ENCODE assay signal across 8 cellular contexts in genomic region chr7:141975806-141976523, GRCh38. TPM values are rescaled to one million over a fixed set of nuclear protein-coding genes. Genes with fewer than 3 reads are reported as not detected.
DNase-seq lines count a peak whose midpoint lies in the region; ATAC-seq and TF ChIP-seq lines count a peak whose summit lies in the region.

No MANE protein-coding gene starts in this region.

- H3K9me3 Mint-ChIP-seq in activated T-helper 2 cell treated with anti-CD3 and anti-CD28 coated beads, Interferon-gamma antibody, Interleukin-2, Interleukin-4, amounts not matched to agents 10 μg/mL and 5 μg/mL and 100 μg/mL, durations not matched to agents 14 hours and 24 hours and 36 hours, result no peaks in the 10 kb centered on the region

- DNase-seq in DMS 273 treated with DMSO at 0.1 percent for 48 hours (lab: John Stamatoyannopoulos, UW) (peak; percentile 22), RPMI7951 (ENCODE audit: low read depth) (peak; percentile 60), foreskin melanocyte (peak; percentile 29), neuronal stem cell (ENCODE audit: low spot score) (peak; percentile 81), suprapubic skin (ENCODE audit: low spot score in 2 of 2) (peak in 1 of 2 donors; percentile 57)
- peak; percentile 45 for DNase-seq in activated T-helper 2 cell treated with anti-CD3 and anti-CD28 coated beads, Interferon-gamma antibody, Interleukin-2, Interleukin-4, amounts not matched to agents 10 μg/mL and 5 μg/mL and 100 μg/mL, durations not matched to agents 14 hours and 24 hours and 36 hours (ENCODE audit: low spot score)

- H3K27ac ChIP-seq in neuronal stem cell (replicated peaks; ENCODE audit: low read length), result no peak overlapping the region
- no peak overlapping the region for H3K27ac ChIP-seq in suprapubic skin

- H2BK12ac ChIP-seq in neuronal stem cell (ENCODE audit: low read length), result no peak overlapping the region

- H2BK120ac ChIP-seq in neuronal stem cell (ENCODE audit: low read depth, low read length), result no peak overlapping the region

- WGBS in neuronal stem cell (ENCODE audit: extremely low coverage in 2 of 2, insufficient read length in 2 of 2, insufficient replicate concordance in 1 of 2), 2 donors, result no CpG with 5 or more reads among the region's 21 CpGs
- WGBS in suprapubic skin, result 26% methylated on average over 14 of the region's 21 CpGs

- no peaks in the 10 kb centered on the region for H3K36me3 Mint-ChIP-seq in activated T-helper 2 cell treated with anti-CD3 and anti-CD28 coated beads, Interferon-gamma antibody, Interleukin-2, Interleukin-4, amounts not matched to agents 10 μg/mL and 5 μg/mL and 100 μg/mL, durations not matched to agents 14 hours and 24 hours and 36 hours (ENCODE audit: low read depth)

- no peaks in the 10 kb centered on the region for H3K27me3 Mint-ChIP-seq in activated T-helper 2 cell treated with anti-CD3 and anti-CD28 coated beads, Interferon-gamma antibody, Interleukin-2, Interleukin-4, amounts not matched to agents 10 μg/mL and 5 μg/mL and 100 μg/mL, durations not matched to agents 14 hours and 24 hours and 36 hours (ENCODE audit: low read depth)

- H3K4me1 ChIP-seq in neuronal stem cell (ENCODE audit: control insufficient read depth in 2 of 2, insufficient read depth in 1 of 2, low read depth in 1 of 2, low read length in 2 of 2) (no peaks in the 10 kb centered on the region), suprapubic skin (no peaks in the 10 kb centered on the region)

- no peak overlapping the region for H3K18ac ChIP-seq in neuronal stem cell (ENCODE audit: low read length)

- no peak overlapping the region for H2AK5ac ChIP-seq in neuronal stem cell (ENCODE audit: low read depth, low read length)

- TF ChIP-seq CTCF in suprapubic skin (IDR thresholded peaks at IDR 0.05), result peak in 1 of 2 donors; percentile 52

- no peak for TF ChIP-seq POLR2A in suprapubic skin (IDR thresholded peaks at IDR 0.05)

- no peak overlapping the region for H3K23ac ChIP-seq in neuronal stem cell (ENCODE audit: low read depth, low read length, poor library complexity)

- ATAC-seq in GM21529 (IDR thresholded peaks at IDR 0.05; ENCODE audit: unreplicated experiment), result peak; percentile 87

- H3K4me2 ChIP-seq in neuronal stem cell (ENCODE audit: insufficient read depth, low read length, poor library complexity, severe bottlenecking), result peak overlapping the region; percentile 44

- no peak overlapping the region for H3K4ac ChIP-seq in neuronal stem cell (ENCODE audit: low read length)

- H2BK15ac ChIP-seq in neuronal stem cell (ENCODE audit: low read length), result no peak overlapping the region

- peak overlapping the region; percentile 66 for H3K4me3 Mint-ChIP-seq in activated T-helper 2 cell treated with anti-CD3 and anti-CD28 coated beads, Interferon-gamma antibody, Interleukin-2, Interleukin-4, amounts not matched to agents 10 μg/mL and 5 μg/mL and 100 μg/mL, durations not matched to agents 14 hours and 24 hours and 36 hours (ENCODE audit: low read depth)

- no peak overlapping the region for H3K14ac ChIP-seq in neuronal stem cell (ENCODE audit: low read length)

- intact Hi-C loops in activated T-helper 2 cell treated with anti-CD3 and anti-CD28 coated beads, Interferon-gamma antibody, Interleukin-2, Interleukin-4, amounts not matched to agents 10 μg/mL and 5 μg/mL and 100 μg/mL, durations not matched to agents 14 hours and 24 hours and 36 hours (cut with micrococcal nuclease), result loop anchor here (2.0 kb wide), 2 partner anchors 213 to 325 kb away; no protein-coding TSS in a partner anchor

- no peaks in the 10 kb centered on the region for H3K79me1 ChIP-seq in neuronal stem cell (ENCODE audit: low read depth, low read length)

- no peaks in the 10 kb centered on the region for H3K9me3 ChIP-seq in neuronal stem cell (replicated peaks in 1 of 2; ENCODE audit: control insufficient read depth in 2 of 2, insufficient read depth in 1 of 2, low read depth in 1 of 2, low read length in 2 of 2)
- H3K9me3 ChIP-seq in suprapubic skin, result no peaks in the 10 kb centered on the region

- no peak overlapping the region for H3K9ac ChIP-seq in neuronal stem cell (ENCODE audit: low read depth, low read length, poor library complexity)

- H2AFZ ChIP-seq in neuronal stem cell (ENCODE audit: low read length), result peak overlapping the region; percentile 78

- H3K4me1 Mint-ChIP-seq in activated T-helper 2 cell treated with anti-CD3 and anti-CD28 coated beads, Interferon-gamma antibody, Interleukin-2, Interleukin-4, amounts not matched to agents 10 μg/mL and 5 μg/mL and 100 μg/mL, durations not matched to agents 14 hours and 24 hours and 36 hours (ENCODE audit: low read depth), result peaks cover 7% of the 10 kb centered on the region

- TF ChIP-seq RAD21 in Ishikawa (IDR thresholded peaks at IDR 0.05; ENCODE audit: low read depth), result peak; percentile 90

- no peak overlapping the region for H4K91ac ChIP-seq in neuronal stem cell (ENCODE audit: low read depth, low read length, poor library complexity)

- H3K27ac Mint-ChIP-seq in activated T-helper 2 cell treated with anti-CD3 and anti-CD28 coated beads, Interferon-gamma antibody, Interleukin-2, Interleukin-4, amounts not matched to agents 10 μg/mL and 5 μg/mL and 100 μg/mL, durations not matched to agents 14 hours and 24 hours and 36 hours, result no peak overlapping the region

- H3K36me3 ChIP-seq in neuronal stem cell (replicated peaks in 1 of 2; ENCODE audit: control insufficient read depth in 2 of 2, insufficient read depth in 2 of 2, low read length in 2 of 2), result no peaks in the 10 kb centered on the region
- H3K36me3 ChIP-seq in suprapubic skin, result no peaks in the 10 kb centered on the region

- H3K4me3 ChIP-seq in neuronal stem cell (ENCODE audit: low read length in 2 of 2), result no peak overlapping the region
- H3K4me3 ChIP-seq in suprapubic skin, result peak overlapping the region; percentile 27

- H3K27me3 ChIP-seq in neuronal stem cell (ENCODE audit: control insufficient read depth in 3 of 3, insufficient read depth in 3 of 3, low read depth in 1 of 3, low read length in 3 of 3) (peaks cover 0 to 1% (median 0%) of the 10 kb centered on the region in 3 experiments), suprapubic skin (no peaks in the 10 kb centered on the region)

- H4K8ac ChIP-seq in neuronal stem cell (ENCODE audit: low read depth, low read length), result no peak overlapping the region

- no peak overlapping the region for H2BK5ac ChIP-seq in neuronal stem cell (ENCODE audit: low read length)

- TF ChIP-seq EP300 in Ishikawa (IDR thresholded peaks at IDR 0.05; ENCODE audit: borderline replicate concordance), result no peak
- no peak for TF ChIP-seq EP300 in suprapubic skin (IDR thresholded peaks at IDR 0.05)

TF ChIP-seq in Ishikawa, 13 proteins besides CTCF, POLR2A, EP300 and RAD21:
- TF ChIP-seq MAX (IDR thresholded peaks at IDR 0.05) (no peak), YY1 (IDR thresholded peaks at IDR 0.05; ENCODE audit: low read depth) (no peak), NFIC (IDR thresholded peaks at IDR 0.05) (peak; percentile 43; the same call in 1 of the 2 replicates), EGR1 (IDR thresholded peaks at IDR 0.05) (no peak), TEAD4 (IDR thresholded peaks at IDR 0.05) (peak; percentile 70), USF1 (IDR thresholded peaks at IDR 0.05) (no peak)

RNA-seq across cellular contexts. Expression of gene TAS2R38, which starts 2.4 kb away (rescaled TPM):
- not detected in 2 replicates for total RNA-seq in RPMI7951 (2014; rRNA removed; shearing (Covaris generic))
- total RNA-seq in activated T-helper 2 cell treated with anti-CD3 and anti-CD28 coated beads, Interferon-gamma antibody, Interleukin-2, Interleukin-4, amounts not matched to agents 10 μg/mL and 5 μg/mL and 100 μg/mL, durations not matched to agents 14 hours and 24 hours and 36 hours, result not detected in 2 replicates
- not detected for polyA plus RNA-seq in neuronal stem cell (2013, experiment 1 of 2)
- not detected for polyA plus RNA-seq in neuronal stem cell (2013, experiment 2 of 2)
- total RNA-seq in suprapubic skin, result not detected

RNA-seq across cellular contexts. Expression of gene MGAM, which starts 19.7 kb away (rescaled TPM):
- 0.68 and 0.72 TPM in 2 replicates for total RNA-seq in RPMI7951 (2014; rRNA removed; shearing (Covaris generic))
- total RNA-seq in activated T-helper 2 cell treated with anti-CD3 and anti-CD28 coated beads, Interferon-gamma antibody, Interleukin-2, Interleukin-4, amounts not matched to agents 10 μg/mL and 5 μg/mL and 100 μg/mL, durations not matched to agents 14 hours and 24 hours and 36 hours, result not detected in 2 replicates
- 0.46 TPM for polyA plus RNA-seq in neuronal stem cell (2013, experiment 1 of 2)
- 0.24 TPM for polyA plus RNA-seq in neuronal stem cell (2013, experiment 2 of 2)
- total RNA-seq in suprapubic skin, result under 1 TPM; 0.16 to 0.49 (median 0.23) TPM

RNA-seq across cellular contexts. Expression of gene CLEC5A, which starts 29.2 kb away (rescaled TPM):
- total RNA-seq in RPMI7951 (2014; rRNA removed; shearing (Covaris generic)), result not detected in 2 replicates
- total RNA-seq in activated T-helper 2 cell treated with anti-CD3 and anti-CD28 coated beads, Interferon-gamma antibody, Interleukin-2, Interleukin-4, amounts not matched to agents 10 μg/mL and 5 μg/mL and 100 μg/mL, durations not matched to agents 14 hours and 24 hours and 36 hours, result not detected in 2 replicates
- not detected for polyA plus RNA-seq in neuronal stem cell (2013, experiment 1 of 2)
- polyA plus RNA-seq in neuronal stem cell (2013, experiment 2 of 2), result not detected
- total RNA-seq in suprapubic skin, result 1 to 10 TPM; 2.2 to 5.4 (median 3.9) TPM

RNA-seq across cellular contexts. Expression of gene OR9A4, which starts 59.8 kb away (rescaled TPM):
- not detected in 2 replicates for total RNA-seq in RPMI7951 (2014; rRNA removed; shearing (Covaris generic))
- total RNA-seq in activated T-helper 2 cell treated with anti-CD3 and anti-CD28 coated beads, Interferon-gamma antibody, Interleukin-2, Interleukin-4, amounts not matched to agents 10 μg/mL and 5 μg/mL and 100 μg/mL, durations not matched to agents 14 hours and 24 hours and 36 hours, result not detected in 2 replicates
- polyA plus RNA-seq in neuronal stem cell (2013, experiment 1 of 2), result not detected
- polyA plus RNA-seq in neuronal stem cell (2013, experiment 2 of 2), result not detected
- not detected for total RNA-seq in suprapubic skin
